11 cellular contexts compared by ENCODE assay signal in the genomic region with DNA sequence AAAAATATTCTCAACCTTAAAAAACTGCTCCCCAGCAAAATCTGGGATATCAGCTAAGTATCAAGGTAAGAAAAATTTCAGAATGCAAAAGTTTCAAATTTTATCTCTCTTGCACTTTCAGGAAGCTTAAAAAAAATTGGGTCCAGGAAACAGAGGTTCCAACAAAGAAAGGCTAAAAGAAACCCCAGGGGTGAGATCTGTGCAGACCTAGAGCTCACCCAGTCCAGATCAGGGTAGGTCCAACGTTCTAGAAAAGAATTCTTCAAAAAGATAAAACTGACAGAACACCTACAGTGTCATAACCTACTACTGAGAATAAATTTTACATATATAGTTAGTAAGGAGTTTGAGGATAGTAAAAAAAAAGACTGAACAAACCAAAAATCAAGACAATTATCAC. TPM values are rescaled to one million over a fixed set of nuclear protein-coding genes. Genes with fewer than 3 reads are reported as not detected.
DNase-seq lines count a peak whose midpoint lies in the region; ATAC-seq, FAIRE-seq and TF ChIP-seq lines count a peak whose summit lies in the region.
"Had no signal": no experiment of that assay in that cellular context is flagged by ENCODE, and none has a peak within 500 bp of the region (broad histone marks: within the 10 kb centered on the region; RNA-seq: fewer than 3 reads in every experiment).

No MANE protein-coding gene starts in this region.

- no peak for TF ChIP-seq POLR2A in GM12878 (IDR thresholded peaks at IDR 0.05; ENCODE audit: low read depth, low read length)

- intact Hi-C loops in CD8-positive, alpha-beta T cell (cut with DNase I, micrococcal nuclease) = loop anchor here (1.0 to 10.0 kb wide), 5 partner anchors 16 to 436 kb away; a partner anchor contains a TSS
- intact Hi-C loops in GM12878 (cut with micrococcal nuclease; ENCODE audit: unreplicated experiment) = loop anchor here (5.0 kb wide), 3 partner anchors 36 to 119 kb away; a partner anchor contains a TSS

- no peak for TF ChIP-seq RAD21 in GM12878 (IDR thresholded peaks at IDR 0.05; ENCODE audit: insufficient read depth, low read depth, low read length)

- peak overlapping the region; percentile 25 for H3K27ac ChIP-seq in CD8-positive, alpha-beta T cell (ENCODE audit: low read depth, low read length)
- H3K27ac ChIP-seq in KOPT-K1 (ENCODE audit: low read depth, low read length, poor library complexity, severe bottlenecking) (peak overlapping the region; percentile 36), GM12878 (ENCODE audit: control insufficient read depth, insufficient read depth) (peak overlapping the region; percentile 92), neuronal stem cell (replicated peaks; ENCODE audit: low read length) (no peak overlapping the region), smooth muscle cell (ENCODE audit: low read depth) (no peak overlapping the region)

- peaks cover 50% of the 10 kb centered on the region for H3K4me1 ChIP-seq in CD8-positive, alpha-beta T cell (ENCODE audit: insufficient read depth, low read length)
- H3K4me1 ChIP-seq in GM12878 (ENCODE audit: control insufficient read depth, insufficient read depth, low read length) (peaks cover 38% of the 10 kb centered on the region), neuronal stem cell (ENCODE audit: control insufficient read depth in 2 of 2, insufficient read depth in 1 of 2, low read depth in 1 of 2, low read length in 2 of 2) (peaks cover 0 to 2% of the 10 kb centered on the region in 2 donors), smooth muscle cell (ENCODE audit: low read depth) (no peaks in the 10 kb centered on the region)

- H3K9ac ChIP-seq in GM12878 (ENCODE audit: control insufficient read depth, insufficient read depth, low read length) = peak overlapping the region; percentile 68
- no peak overlapping the region for H3K9ac ChIP-seq in neuronal stem cell (ENCODE audit: low read depth, low read length, poor library complexity)
- H3K9ac ChIP-seq in smooth muscle cell (ENCODE audit: low read depth) = no peak overlapping the region

- H2BK15ac ChIP-seq in neuronal stem cell (ENCODE audit: low read length) = no peak overlapping the region

- H2BK120ac ChIP-seq in neuronal stem cell (ENCODE audit: low read depth, low read length) = no peak overlapping the region

- peak overlapping the region; percentile 7 for H3K4me3 ChIP-seq in CD8-positive, alpha-beta T cell (ENCODE audit: low read depth, low read length)
- H3K4me3 ChIP-seq in GM12878 (peak overlapping the region; percentile 20), neuronal stem cell (ENCODE audit: low read length in 2 of 2) (no peak overlapping the region), smooth muscle cell (no peak overlapping the region)
- H3K4me3 ChIP-seq: gastroesophageal sphincter had no signal

- 0% methylated on average over 1 of the region's 1 CpG for WGBS in GM12878 (ENCODE audit: insufficient coverage, insufficient replicate concordance, low lambda C conversion rate, missing lambda C conversion rate)
- no CpG with 5 or more reads among the region's 1 CpG for WGBS in neuronal stem cell (ENCODE audit: extremely low coverage in 2 of 2, insufficient read length in 2 of 2, insufficient replicate concordance in 1 of 2), 2 donors
- 30% methylated on average over 1 of the region's 1 CpG for WGBS in smooth muscle cell (ENCODE audit: low lambda C conversion rate)

- H3K18ac ChIP-seq in neuronal stem cell (ENCODE audit: low read length) = no peak overlapping the region

- no peak for ATAC-seq in CD8-positive, alpha-beta T cell
- ATAC-seq in GM12878 = peak; percentile 37
- peak in 1 of 2 donors; percentile 18 for ATAC-seq in naive thymus-derived CD8-positive, alpha-beta T cell
- ATAC-seq in GM19324 (IDR thresholded peaks at IDR 0.05; ENCODE audit: low FRiP score, unreplicated experiment) = no peak
- ATAC-seq: gastroesophageal sphincter had no signal

- SMC1A ChIA-PET in GM12878 (lab: Charles Lee; ENCODE audit: uncharacterized antibody, unreplicated experiment) = interaction anchor here (1.0 to 16.2 kb wide), 12 partner anchors 9 to 216 kb away, joined by 3 to 213 read pairs (median 12); a partner anchor contains a TSS

- H2BK5ac ChIP-seq in neuronal stem cell (ENCODE audit: low read length) = no peak overlapping the region

- RAD21 ChIA-PET in GM12878 (lab: Charles Lee; ENCODE audit: unreplicated experiment) = interaction anchor here (0.7 to 7.2 kb wide), 18 partner anchors 9 to 590 kb away, joined by 3 to 183 read pairs (median 8); a partner anchor contains a TSS

- H3K9me3 ChIP-seq in CD8-positive, alpha-beta T cell (ENCODE audit: low read length) = no peaks in the 10 kb centered on the region
- no peaks in the 10 kb centered on the region for H3K9me3 ChIP-seq in KOPT-K1 (ENCODE audit: insufficient read depth, low read length, poor library complexity, severe bottlenecking)
- no peaks in the 10 kb centered on the region; the same call in 2 of the 3 replicates for H3K9me3 ChIP-seq in GM12878 (replicated peaks; ENCODE audit: control insufficient read depth, insufficient read depth, low read length)
- H3K9me3 ChIP-seq in neuronal stem cell (replicated peaks in 1 of 2; ENCODE audit: control insufficient read depth in 2 of 2, insufficient read depth in 1 of 2, low read depth in 1 of 2, low read length in 2 of 2) = no peaks in the 10 kb centered on the region
- H3K9me3 ChIP-seq in smooth muscle cell (replicated peaks; ENCODE audit: low read depth) = no peaks in the 10 kb centered on the region
- H3K9me3 ChIP-seq: gastroesophageal sphincter had no signal

- CTCF ChIA-PET in CD8-positive, alpha-beta T cell (lab: Charles Lee) = interaction anchor here (0.7 to 1.2 kb wide), 3 partner anchors 16 to 64 kb away, joined by 3 to 4 read pairs (median 3); no protein-coding TSS in a partner anchor
- CTCF ChIA-PET in GM12878 (lab: Yijun Ruan, JAX) = interaction anchor here (0.6 to 4.5 kb wide), 10 partner anchors 9 to 118 kb away, joined by 3 to 56 read pairs (median 5); no protein-coding TSS in a partner anchor

- H3K9me3 Mint-ChIP-seq in CD8-positive, alpha-beta T cell = no peaks in the 10 kb centered on the region
- H3K9me3 Mint-ChIP-seq in naive thymus-derived CD8-positive, alpha-beta T cell = no peaks in the 10 kb centered on the region

- H3K4me2 ChIP-seq in GM12878 (ENCODE audit: control insufficient read depth, insufficient read depth) = peak overlapping the region; percentile 67
- H3K4me2 ChIP-seq in neuronal stem cell (ENCODE audit: insufficient read depth, low read length, poor library complexity, severe bottlenecking) = no peak overlapping the region
- H3K4me2 ChIP-seq in smooth muscle cell = no peak overlapping the region

- H3K23ac ChIP-seq in neuronal stem cell (ENCODE audit: low read depth, low read length, poor library complexity) = no peak overlapping the region

- H3K79me1 ChIP-seq in neuronal stem cell (ENCODE audit: low read depth, low read length) = no peaks in the 10 kb centered on the region

- TF ChIP-seq EP300 in GM12878 (IDR thresholded peaks at IDR 0.05; ENCODE audit: borderline replicate concordance in 1 of 2, control insufficient read depth in 1 of 2, low read depth in 2 of 2, low read length in 2 of 2) = no peak

- no peak overlapping the region for H2BK12ac ChIP-seq in neuronal stem cell (ENCODE audit: low read length)

- POLR2A ChIA-PET in CD8-positive, alpha-beta T cell (lab: Charles Lee) = interaction anchor here (0.7 to 3.1 kb wide), 7 partner anchors 17 to 214 kb away, joined by 3 to 23 read pairs (median 3); a partner anchor contains a TSS
- POLR2A ChIA-PET in GM12878 (lab: Charles Lee) = interaction anchor here (0.6 to 14.8 kb wide), 13 partner anchors 8 to 1360 kb away, joined by 3 to 329 read pairs (median 6); a partner anchor contains a TSS
- POLR2A ChIA-PET in naive thymus-derived CD8-positive, alpha-beta T cell (lab: Charles Lee) = interaction anchor here (0.8 to 4.0 kb wide), 9 partner anchors 10 to 436 kb away, joined by 3 to 34 read pairs (median 6); a partner anchor contains a TSS

- H4K8ac ChIP-seq in neuronal stem cell (ENCODE audit: low read depth, low read length) = no peak overlapping the region

- peaks cover 66% of the 10 kb centered on the region for H3K4me1 Mint-ChIP-seq in CD8-positive, alpha-beta T cell (ENCODE audit: low read depth)
- H3K4me1 Mint-ChIP-seq in naive thymus-derived CD8-positive, alpha-beta T cell = peaks cover 37 to 71% (median 66%) of the 10 kb centered on the region in 4 donors

- H3K4me3 Mint-ChIP-seq in CD8-positive, alpha-beta T cell = peak overlapping the region; percentile 68
- peak overlapping the region; percentile 65 to 89 (median 82) for H3K4me3 Mint-ChIP-seq in naive thymus-derived CD8-positive, alpha-beta T cell

- H4K20me1 ChIP-seq in GM12878 (ENCODE audit: control insufficient read depth, insufficient read depth) = no peaks in the 10 kb centered on the region
- peaks cover 66% of the 10 kb centered on the region for H4K20me1 ChIP-seq in smooth muscle cell (ENCODE audit: low read depth)

- FAIRE-seq in GM12878 (lab: Jason Lieb, UNC) = no peak
- FAIRE-seq: TTC549 had no signal

- no peaks in the 10 kb centered on the region for H3K27me3 ChIP-seq in CD8-positive, alpha-beta T cell (ENCODE audit: insufficient read depth, low read length)
- H3K27me3 ChIP-seq in GM12878 (replicated peaks in 1 of 2; ENCODE audit: control insufficient read depth in 2 of 2, insufficient read depth in 2 of 2, low read length in 1 of 2) (no peaks in the 10 kb centered on the region), neuronal stem cell (ENCODE audit: control insufficient read depth in 3 of 3, insufficient read depth in 3 of 3, low read depth in 1 of 3, low read length in 3 of 3) (no peaks in the 10 kb centered on the region), smooth muscle cell (ENCODE audit: low read depth) (no peaks in the 10 kb centered on the region)
- H3K27me3 ChIP-seq: gastroesophageal sphincter had no signal

- H3F3A ChIP-seq in smooth muscle cell (ENCODE audit: low read depth) = no peaks in the 10 kb centered on the region

- in situ Hi-C loops in GM12878 (cut with MboI) = loop anchor here (25.0 kb wide), 2 partner anchors 1611 to 1711 kb away; a partner anchor contains a TSS

- BruUV-seq in GM12878 (replicated peaks; lab: Mats Ljungman, UMichigan) = no TSS peak

- H4K91ac ChIP-seq in neuronal stem cell (ENCODE audit: low read depth, low read length, poor library complexity) = no peak overlapping the region

- no peaks in the 10 kb centered on the region for H3K27me3 Mint-ChIP-seq in CD8-positive, alpha-beta T cell (ENCODE audit: low read depth)
- H3K27me3 Mint-ChIP-seq in naive thymus-derived CD8-positive, alpha-beta T cell = no peaks in the 10 kb centered on the region

- H3K79me2 ChIP-seq in GM12878 (ENCODE audit: control insufficient read depth, insufficient read depth, low read length) = peaks cover 94% of the 10 kb centered on the region
- H3K79me2 ChIP-seq in smooth muscle cell (ENCODE audit: low read depth) = peaks cover 95% of the 10 kb centered on the region

- H2AK5ac ChIP-seq in neuronal stem cell (ENCODE audit: low read depth, low read length) = no peak overlapping the region

- H2AFZ ChIP-seq in GM12878 (ENCODE audit: control insufficient read depth, low read depth, low read length) = no peak overlapping the region
- H2AFZ ChIP-seq in neuronal stem cell (ENCODE audit: low read length) = no peak overlapping the region
- H2AFZ ChIP-seq in smooth muscle cell (ENCODE audit: low read depth) = no peak overlapping the region

- no peaks in the 10 kb centered on the region for H3K36me3 ChIP-seq in CD8-positive, alpha-beta T cell (ENCODE audit: insufficient read depth, low read length)
- 0 out of 2 replicates have a peak, but pooled peaks cover 4% of the 10 kb centered on the region for H3K36me3 ChIP-seq in KOPT-K1 (ENCODE audit: insufficient read depth, low read length)
- no peaks in the 10 kb centered on the region; a peak in 2 of 4 replicates for H3K36me3 ChIP-seq in GM12878 (ENCODE audit: control insufficient read depth in 2 of 2, insufficient read depth in 2 of 2, low read length in 1 of 2)
- H3K36me3 ChIP-seq in neuronal stem cell (replicated peaks in 1 of 2; ENCODE audit: control insufficient read depth in 2 of 2, insufficient read depth in 2 of 2, low read length in 2 of 2) = no peaks in the 10 kb centered on the region
- H3K36me3 ChIP-seq in smooth muscle cell (ENCODE audit: low read depth) = peaks cover 4% of the 10 kb centered on the region
- H3K36me3 ChIP-seq: gastroesophageal sphincter had no signal

- peak overlapping the region; percentile 95 for H3K27ac Mint-ChIP-seq in CD8-positive, alpha-beta T cell
- H3K27ac Mint-ChIP-seq in naive thymus-derived CD8-positive, alpha-beta T cell = peak overlapping the region; percentile 92 to 98 (median 97)

- TF ChIP-seq CTCF in CD8-positive, alpha-beta T cell (IDR thresholded peaks at IDR 0.05) = no peak
- TF ChIP-seq CTCF in GM12878 (IDR thresholded peaks at IDR 0.05 in 2 of 3, conservative IDR thresholded peaks at IDR 0.05 in 1 of 3; ENCODE audit: control insufficient read depth in 2 of 3, extremely low read depth in 1 of 3, insufficient read depth in 1 of 3, low read depth in 3 of 3, low read length in 3 of 3) (no peak), smooth muscle cell (IDR thresholded peaks at IDR 0.05; ENCODE audit: borderline replicate concordance, insufficient read depth, poor library complexity, severe bottlenecking) (no peak)

- H3K4ac ChIP-seq in neuronal stem cell (ENCODE audit: low read length) = no peak overlapping the region

- DNase-seq in CD8-positive, alpha-beta T cell = no peak
- no peak for DNase-seq in GM12878 (ENCODE audit: low read depth, low spot score)
- DNase-seq in naive thymus-derived CD8-positive, alpha-beta T cell = peak in 1 of 10 donors; percentile 18
- DNase-seq in middle frontal gyrus (ENCODE audit: extremely low spot score, low spot score) = no peak
- DNase-seq in neuronal stem cell (ENCODE audit: low spot score) = no peak
- DNase-seq in smooth muscle cell (lab: John Stamatoyannopoulos, UW; ENCODE audit: unreplicated experiment) = no peak
- DNase-seq: NCI-H524 had no signal

- H3K36me3 Mint-ChIP-seq in CD8-positive, alpha-beta T cell = peaks cover 3% of the 10 kb centered on the region
- H3K36me3 Mint-ChIP-seq in naive thymus-derived CD8-positive, alpha-beta T cell = peaks cover 0 to 2% (median 2%) of the 10 kb centered on the region in 3 donors

- H3K14ac ChIP-seq in neuronal stem cell (ENCODE audit: low read length) = no peak overlapping the region

RNA-seq across cellular contexts. Expression of a gene that starts 23.5 kb away (rescaled TPM):
- total RNA-seq in CD8-positive, alpha-beta T cell = 10 to 100 TPM; 54.8 to 58.8 TPM
- 62.6 and 68.7 TPM in 2 replicates for total RNA-seq in GM12878 (2013; cell fraction: nucleolus; rRNA removed)
- total RNA-seq in GM12878 (2014; rRNA removed) (45.5 and 47.0 TPM in 2 replicates), GM12878 (2014; rRNA removed; fragmentation: Illumina TruSeq; extraction: Trizol) (55.5 and 56.2 TPM in 2 replicates), GM12878 (2021) (83.9 and 85.0 TPM in 2 replicates), smooth muscle cell (23.9 and 24.5 TPM in 2 replicates)
- 59.5 TPM for polyA plus RNA-seq in GM12878 (2011; ENCODE audit: low read depth)
- polyA plus RNA-seq in GM12878 (2011; rRNA removed) (82.3 and 114 TPM in 2 replicates), GM12878 (2014; fragmentation: Illumina TruSeq; extraction: Trizol) (69.6 and 79.9 TPM in 2 replicates), GM12878 (2014; fragmentation: Nextera tagmentation; extraction: Ambion mirVana) (10 to 100 TPM; 21.0 to 27.2 TPM), GM12878 (2014; rRNA removed) (48.2 and 52.4 TPM in 2 replicates), GM12878 (2016; fragmentation: Nextera tagmentation; extraction: Ambion mirVana) (10 to 100 TPM; 30.2 to 34.1 TPM), smooth muscle cell (7.5 and 9.0 TPM in 2 replicates)
- polyA plus RNA-seq in GM12878 (2011; cell fraction: cytosol; rRNA removed) = 72.5 and 86.5 TPM in 2 replicates
- polyA plus RNA-seq in GM12878 (2011; cell fraction: nucleus; rRNA removed) = 31.9 and 38.5 TPM in 2 replicates
- 76.8 and 76.9 TPM in 2 replicates for polyA plus RNA-seq in GM12878 (2012)
- polyA minus RNA-seq in GM12878 (2011; rRNA and poly(A)+ RNA removed) = 137 and 147 TPM in 2 replicates
- polyA minus RNA-seq in GM12878 (2011; cell fraction: cytosol; rRNA and poly(A)+ RNA removed) = 47.6 and 51.2 TPM in 2 replicates
- polyA minus RNA-seq in GM12878 (2011; cell fraction: nucleus; rRNA and poly(A)+ RNA removed) = 22.5 and 34.1 TPM in 2 replicates
- 10 to 100 TPM; 60.7 to 61.8 TPM for total RNA-seq in naive thymus-derived CD8-positive, alpha-beta T cell
- polyA plus RNA-seq in naive thymus-derived CD8-positive, alpha-beta T cell = 10 to 100 TPM; 10.5 to 14.5 (median 11.7) TPM
- 35.6 TPM for polyA plus RNA-seq in neuronal stem cell (2013, experiment 1 of 2)
- polyA plus RNA-seq in neuronal stem cell (2013, experiment 2 of 2) = 38.0 TPM

Comparison
In these comparisons a context has a peak if more than half of its experiments do, and no peak if none do; other contexts are left out.
1. H3K27ac ChIP-seq: peak in CD8-positive, alpha-beta T cell (single experiment), KOPT-K1 (single experiment) and GM12878 (single experiment); none in neuronal stem cell (single experiment) and smooth muscle cell (single experiment).
2. H3K4me3 ChIP-seq: peak in CD8-positive, alpha-beta T cell (single experiment) and GM12878 (single experiment); none in neuronal stem cell (0 of 2) and smooth muscle cell (single experiment).